In genomic region chr6:51398793-51399192, GRCh38 we compare ENCODE assay signal across 1 cellular context.
TF ChIP-seq lines count a peak whose summit lies in the region.

No MANE protein-coding gene starts in this region.

TF ChIP-seq in GM23338, 12 proteins besides CTCF, POLR2A, EP300 and RAD21 (continued from another document):
- TF ChIP-seq ZNF462 (CRISPR knock-in tag; IDR thresholded peaks at IDR 0.05) (no peak), CREB1 (CRISPR knock-in tag; IDR thresholded peaks at IDR 0.05; ENCODE audit: low read depth) (no peak), NANOG (IDR thresholded peaks at IDR 0.05; ENCODE audit: borderline replicate concordance) (no peak)
